14 cellular contexts compared by ENCODE assay signal in genomic region chr2:189466046-189466445, GRCh38. TPM values are rescaled to one million over a fixed set of nuclear protein-coding genes. Genes with fewer than 3 reads are reported as not detected.
A peak's percentile ranks its signal among the peaks of the same experiment; 100 is the strongest.
DNase-seq lines count a peak whose midpoint lies in the region; ATAC-seq, FAIRE-seq and TF ChIP-seq lines count a peak whose summit lies in the region.
"Had no signal": no experiment of that assay in that cellular context is flagged by ENCODE, and none has a peak within 500 bp of the region (broad histone marks: within the 10 kb centered on the region; RNA-seq: fewer than 3 reads in every experiment).

No MANE protein-coding gene starts in this region.

- no peaks in the 10 kb centered on the region for H4K20me1 ChIP-seq in GM12878 (ENCODE audit: control insufficient read depth, insufficient read depth)

- no peaks in the 10 kb centered on the region for H3K9me3 Mint-ChIP-seq in Caco-2 (ENCODE audit: unreplicated experiment)

- CTCF ChIA-PET in GM12878 (lab: Yijun Ruan, JAX) (interaction anchor here (1.1 kb wide), 1 partner anchor 196 kb away, joined by 3 read pairs; no protein-coding TSS in a partner anchor), Caco-2 (lab: Charles Lee) (no interaction called here)

- ATAC-seq in Right ventricle myocardium superior (ENCODE audit: poor library complexity) (no peak), GM12878 (peak; percentile 48), omental fat pad (ENCODE audit: low FRiP score) (no peak), left lung (no peak)
- ATAC-seq: Panc1 had no signal

- H3K27me3 ChIP-seq in left ventricle myocardium inferior (ENCODE audit: low read depth) (no peaks in the 10 kb centered on the region), GM12878 (replicated peaks in 1 of 2; ENCODE audit: control insufficient read depth in 2 of 2, insufficient read depth in 2 of 2, low read length in 1 of 2) (no peaks in the 10 kb centered on the region), liver (ENCODE audit: control insufficient read depth in 4 of 4, insufficient read depth in 4 of 4, low read length in 3 of 4) (no peaks in the 10 kb centered on the region), Caco-2 (replicated peaks; ENCODE audit: control insufficient read depth, insufficient read depth, low read length) (no peaks in the 10 kb centered on the region), left lung (no peaks in the 10 kb centered on the region)

- no peak for TF ChIP-seq EP300 in GM12878 (IDR thresholded peaks at IDR 0.05; ENCODE audit: borderline replicate concordance in 1 of 2, control insufficient read depth in 1 of 2, low read depth in 2 of 2, low read length in 2 of 2)

- intact Hi-C loops in left ventricle myocardium inferior (cut with micrococcal nuclease), result loop anchor here (10.0 kb wide), 2 partner anchors 109 to 159 kb away; no protein-coding TSS in a partner anchor
- intact Hi-C loops in Right ventricle myocardium superior (cut with DNase I), result loop anchor here (10.0 kb wide), 1 partner anchor 109 kb away; no protein-coding TSS in a partner anchor
- intact Hi-C loops in GM12878 (cut with micrococcal nuclease; ENCODE audit: unreplicated experiment), result loop anchor here (5.0 kb wide), 1 partner anchor 166 kb away; no protein-coding TSS in a partner anchor
- intact Hi-C loops in Caco-2 (cut with micrococcal nuclease; ENCODE audit: unreplicated experiment), result loop anchor here (1.0 to 2.0 kb wide), 5 partner anchors 89 to 195 kb away; partner anchors contain the start of genes ASNSD1 and SLC40A1
- intact Hi-C loops in left lung (cut with DNase I), result no loop called here

- no TSS peak for BruUV-seq in GM12878 (replicated peaks; lab: Mats Ljungman, UMichigan)
- BruUV-seq in Caco-2 (replicated peaks; lab: Mats Ljungman, UMichigan), result no TSS peak

- no peak for TF ChIP-seq RAD21 in GM12878 (IDR thresholded peaks at IDR 0.05; ENCODE audit: insufficient read depth, low read depth, low read length)
- no peak for TF ChIP-seq RAD21 in liver (IDR thresholded peaks at IDR 0.05)

- H2AFZ ChIP-seq in GM12878 (ENCODE audit: control insufficient read depth, low read depth, low read length), result no peak overlapping the region

- RAD21 ChIA-PET in GM12878 (lab: Charles Lee; ENCODE audit: unreplicated experiment), result interaction anchor here (1.1 kb wide), 1 partner anchor 185 kb away, joined by 3 read pairs; no protein-coding TSS in a partner anchor

- H3K9ac ChIP-seq in GM12878 (ENCODE audit: control insufficient read depth, insufficient read depth, low read length), result no peak overlapping the region
- no peak overlapping the region for H3K9ac ChIP-seq in liver (ENCODE audit: low read depth in 1 of 2, low read length in 2 of 2)

- no peak overlapping the region for H3K27ac Mint-ChIP-seq in Caco-2 (ENCODE audit: unreplicated experiment)

- WGBS in GM12878 (ENCODE audit: insufficient coverage, insufficient replicate concordance, low lambda C conversion rate, missing lambda C conversion rate), result 97% methylated on average over 4 of the region's 4 CpGs
- WGBS in liver, result 68% methylated on average over 4 of the region's 4 CpGs

- H3K36me3 Mint-ChIP-seq in Caco-2 (ENCODE audit: insufficient read depth, unreplicated experiment), result peaks cover 74% of the 10 kb centered on the region

- H3K4me2 ChIP-seq in GM12878 (ENCODE audit: control insufficient read depth, insufficient read depth), result no peak overlapping the region

- in situ Hi-C loops in GM12878 (cut with MboI), result no loop called here

- H3K27ac ChIP-seq in left ventricle myocardium inferior (replicated peaks), result peak overlapping the region; percentile 21
- H3K27ac ChIP-seq in GM12878 (ENCODE audit: control insufficient read depth, insufficient read depth), result no peak overlapping the region
- H3K27ac ChIP-seq in liver (ENCODE audit: low read depth in 1 of 2, low read length in 2 of 2), result no peak overlapping the region
- H3K27ac ChIP-seq in left lung, result no peak overlapping the region

- H3K4me1 ChIP-seq in left ventricle myocardium inferior (peaks cover 15% of the 10 kb centered on the region), GM12878 (ENCODE audit: control insufficient read depth, insufficient read depth, low read length) (peaks cover 12% of the 10 kb centered on the region; the same call in 1 of the 2 replicates), liver (ENCODE audit: control insufficient read depth in 4 of 4, insufficient read depth in 4 of 4, low read length in 3 of 4) (peaks cover 6 to 44% (median 33%) of the 10 kb centered on the region in 4 donors), Caco-2 (no peaks in the 10 kb centered on the region), left lung (no peaks in the 10 kb centered on the region)

- POLR2A ChIA-PET in GM12878 (lab: Charles Lee) (interaction anchor here (2.0 kb wide), 1 partner anchor 27 kb away, joined by 4 read pairs; no protein-coding TSS in a partner anchor), Caco-2 (lab: Charles Lee) (no interaction called here)

- no peaks in the 10 kb centered on the region for H3K79me2 ChIP-seq in GM12878 (ENCODE audit: control insufficient read depth, insufficient read depth, low read length)

- peaks cover 94% of the 10 kb centered on the region for H3K36me3 ChIP-seq in left ventricle myocardium inferior
- peaks cover 0 to 33% of the 10 kb centered on the region in 2 experiments for H3K36me3 ChIP-seq in GM12878 (ENCODE audit: control insufficient read depth in 2 of 2, insufficient read depth in 2 of 2, low read length in 1 of 2)
- H3K36me3 ChIP-seq in liver (ENCODE audit: control insufficient read depth in 4 of 4, insufficient read depth in 3 of 4, low read depth in 1 of 4, low read length in 3 of 4), result peaks cover 1 to 47% (median 33%) of the 10 kb centered on the region in 4 donors
- H3K36me3 ChIP-seq in Caco-2 (ENCODE audit: control insufficient read depth, insufficient read depth, low read length), result peaks cover 1% of the 10 kb centered on the region
- H3K36me3 ChIP-seq in left lung, result peaks cover 4 to 97% of the 10 kb centered on the region in 2 donors

- no peak for TF ChIP-seq CTCF in left ventricle myocardium inferior (IDR thresholded peaks at IDR 0.05; ENCODE audit: borderline replicate concordance)
- no peak for TF ChIP-seq CTCF in GM12878 (IDR thresholded peaks at IDR 0.05 in 2 of 3, conservative IDR thresholded peaks at IDR 0.05 in 1 of 3; ENCODE audit: control insufficient read depth in 2 of 3, extremely low read depth in 1 of 3, insufficient read depth in 1 of 3, low read depth in 3 of 3, low read length in 3 of 3)
- TF ChIP-seq CTCF in liver (IDR thresholded peaks at IDR 0.05; ENCODE audit: low read depth, low read length, missing input control), result peak; percentile 24
- TF ChIP-seq CTCF in omental fat pad (IDR thresholded peaks at IDR 0.05), result no peak
- TF ChIP-seq CTCF in Caco-2 (IDR thresholded peaks at IDR 0.05; ENCODE audit: insufficient read depth in 1 of 2, low read depth in 1 of 2, low read length in 1 of 2, severe bottlenecking in 1 of 2, unreplicated experiment in 1 of 2), result no peak
- TF ChIP-seq CTCF in left lung (IDR thresholded peaks at IDR 0.05), result no peak

- H3K4me3 Mint-ChIP-seq in Caco-2 (ENCODE audit: unreplicated experiment), result no peak overlapping the region

- H3K27me3 Mint-ChIP-seq in Caco-2 (ENCODE audit: insufficient read depth, unreplicated experiment), result no peaks in the 10 kb centered on the region

- H3K9me3 ChIP-seq in left ventricle myocardium inferior (replicated peaks) (no peaks in the 10 kb centered on the region), GM12878 (replicated peaks; ENCODE audit: control insufficient read depth, insufficient read depth, low read length) (no peaks in the 10 kb centered on the region), liver (ENCODE audit: control insufficient read depth in 4 of 4, low read length in 3 of 4) (no peaks in the 10 kb centered on the region), Caco-2 (no peaks in the 10 kb centered on the region), left lung (no peaks in the 10 kb centered on the region)

- no peak for FAIRE-seq in GM12878 (lab: Jason Lieb, UNC)
- FAIRE-seq: H1 had no signal

- SMC1A ChIA-PET in GM12878 (lab: Charles Lee; ENCODE audit: uncharacterized antibody, unreplicated experiment), result interaction anchor here (1.1 to 1.4 kb wide), 2 partner anchors 19 to 163 kb away, joined by 3 read pairs; no protein-coding TSS in a partner anchor

- TF ChIP-seq POLR2A in GM12878 (IDR thresholded peaks at IDR 0.05; ENCODE audit: low read depth, low read length), result no peak

- DNase-seq in left ventricle myocardium inferior, result no peak
- DNase-seq in Right ventricle myocardium superior, result no peak
- no peak for DNase-seq in GM12878 (ENCODE audit: low read depth, low spot score)
- DNase-seq in omental fat pad (ENCODE audit: low spot score), result no peak
- no peak for DNase-seq in Caco-2
- DNase-seq in left lung, result no peak
- DNase-seq: C1 segment of cervical spinal cord, DMS153, NCI-H1417 treated with DMSO at 0.1 percent for 48 hours, NCI-H2029 treated with DMSO at 0.1 percent for 48 hours, NCI-H774 had no signal

- no peaks in the 10 kb centered on the region for H3K4me1 Mint-ChIP-seq in Caco-2 (ENCODE audit: low read depth, unreplicated experiment)

- H3K4me3 ChIP-seq in left ventricle myocardium inferior (no peak overlapping the region), GM12878 (no peak overlapping the region), liver (ENCODE audit: low read depth in 1 of 3, low read length in 3 of 3) (no peak overlapping the region), Caco-2 (ENCODE audit: low read depth, low read length) (no peak overlapping the region), left lung (no peak overlapping the region)

TF ChIP-seq in liver, 16 proteins besides CTCF, POLR2A, EP300 and RAD21 (continues in another document):
- TF ChIP-seq FOXA2 (IDR thresholded peaks at IDR 0.05), result no peak

RNA-seq across cellular contexts. Expression of gene WDR75, which starts 24.8 kb away (rescaled TPM):
- total RNA-seq in left ventricle myocardium inferior (17.0 TPM), Right ventricle myocardium superior (15.0 TPM), GM12878 (2014; rRNA removed) (77.9 and 86.9 TPM in 2 replicates), GM12878 (2014; rRNA removed; fragmentation: Illumina TruSeq; extraction: Trizol) (72.9 and 75.9 TPM in 2 replicates), GM12878 (2021) (50.5 and 56.7 TPM in 2 replicates), liver (10 to 100 TPM; 21.7 to 24.5 TPM), omental fat pad (10 to 100 TPM; 31.6 to 49.4 (median 38.8) TPM), Caco-2 (2022) (50.2 and 57.7 TPM in 2 replicates), left lung (10 to 100 TPM; 24.6 to 34.3 TPM)
- total RNA-seq in GM12878 (2013; cell fraction: nucleolus; rRNA removed), result 174 and 201 TPM in 2 replicates
- 17.2 TPM for polyA plus RNA-seq in GM12878 (2011; ENCODE audit: low read depth)
- polyA plus RNA-seq in GM12878 (2011; rRNA removed) (98.5 and 148 TPM in 2 replicates), GM12878 (2014; fragmentation: Illumina TruSeq; extraction: Trizol) (87.6 and 100 TPM in 2 replicates), GM12878 (2014; fragmentation: Nextera tagmentation; extraction: Ambion mirVana) (10 to 100 TPM; 53.1 to 55.2 TPM), GM12878 (2014; rRNA removed) (45.3 and 59.1 TPM in 2 replicates), GM12878 (2016; fragmentation: Nextera tagmentation; extraction: Ambion mirVana) (10 to 100 TPM; 69.2 to 73.9 TPM), liver (1 to 10 TPM; 7.9 to 8.5 TPM)
- 31.9 and 39.6 TPM in 2 replicates for polyA plus RNA-seq in GM12878 (2011; cell fraction: cytosol; rRNA removed)
- 110 and 122 TPM in 2 replicates for polyA plus RNA-seq in GM12878 (2011; cell fraction: nucleus; rRNA removed)
- 25.3 and 32.0 TPM in 2 replicates for polyA plus RNA-seq in GM12878 (2012)
- polyA minus RNA-seq in GM12878 (2011; rRNA and poly(A)+ RNA removed), result 89.7 and 98.2 TPM in 2 replicates
- 14.6 and 23.1 TPM in 2 replicates for polyA minus RNA-seq in GM12878 (2011; cell fraction: cytosol; rRNA and poly(A)+ RNA removed)
- 161 and 167 TPM in 2 replicates for polyA minus RNA-seq in GM12878 (2011; cell fraction: nucleus; rRNA and poly(A)+ RNA removed)

Comparison
In these comparisons a context has a peak if more than half of its experiments do, and no peak if none do; other contexts are left out.
1. intact Hi-C loops: an anchor here in left ventricle myocardium inferior (10.0 kb wide), Right ventricle myocardium superior (10.0 kb wide), GM12878 (5.0 kb wide) and Caco-2 (1.0 to 2.0 kb wide); none called in left lung.